Comparison of ENCODE assay signal across 16 cellular contexts in genomic region chr6:98343004-98343403, GRCh38.
"Had no signal": no experiment of that assay in that cellular context is flagged by ENCODE, and none has a peak within 500 bp of the region (broad histone marks: within the 10 kb centered on the region; RNA-seq: fewer than 3 reads in every experiment).

No MANE protein-coding gene starts in this region.

- H3K9me3 ChIP-seq: breast epithelium, left lung, spleen, tibial nerve had no signal

- H3K4me1 ChIP-seq: breast epithelium, left lung, spleen, tibial nerve had no signal

- H3K27me3 ChIP-seq: breast epithelium, left lung, spleen, tibial nerve had no signal

- H3K36me3 ChIP-seq: breast epithelium, left lung, spleen, tibial nerve had no signal

- ATAC-seq: activated CD4-positive, alpha-beta T cell treated with anti-CD3 and anti-CD28 coated beads for 36 hours; left lung had no signal

- H3K4me3 ChIP-seq: breast epithelium, left lung, spleen, tibial nerve had no signal

- DNase-seq: activated CD4-positive, alpha-beta T cell treated with anti-CD3 and anti-CD28 coated beads for 36 hours; activated CD4-positive, alpha-beta T cell treated with anti-CD3 and anti-CD28 coated beads, Interleukin-2, amount 50 U/mL, for 48 hours; activated gamma-delta T cell; cortex of kidney; effector CD4-positive, alpha-beta T cell; head of caudate nucleus; kidney; left lung; nephron progenitor cell; occipital lobe; retina; spleen; stimulated activated CD8-positive, alpha-beta memory T cell treated with anti-CD3 and anti-CD28 coated beads, Interleukin-4, amount 100 ng/mL, for 48 hours; stimulated activated naive CD4-positive, alpha-beta T cell treated with Interleukin-2 at 50 U/mL for 16 hours had no signal

- H3K27ac ChIP-seq: breast epithelium, left lung, spleen, tibial nerve had no signal
